Comparison of ENCODE assay signal across 21 cellular contexts in the genomic region with DNA sequence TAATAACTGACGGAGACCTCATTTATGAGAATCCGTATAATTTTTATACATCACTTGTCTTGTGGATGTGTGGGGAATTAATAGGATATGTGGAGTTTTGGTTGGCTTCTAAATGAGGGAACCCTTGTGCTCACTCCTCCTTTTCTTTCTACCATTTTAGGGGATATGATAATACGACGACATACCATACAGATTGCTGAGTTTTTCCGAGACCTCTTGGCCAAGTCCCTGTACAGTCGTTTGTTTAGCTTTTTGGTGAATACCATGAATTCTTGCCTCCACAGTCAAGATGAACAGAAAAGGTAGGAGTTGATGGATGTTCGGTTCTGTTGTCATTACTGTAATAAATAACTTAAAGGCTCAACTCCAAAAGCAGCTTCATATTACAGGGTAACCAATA.
"Had no signal": no experiment of that assay in that cellular context is flagged by ENCODE, and none has a peak within 500 bp of the region (broad histone marks: within the 10 kb centered on the region; RNA-seq: fewer than 3 reads in every experiment).

No MANE protein-coding gene starts in this region.

- H3K27me3 ChIP-seq: esophagus squamous epithelium, neutrophil, spleen, tibial artery, upper lobe of left lung, uterus had no signal

- H3K4me1 Mint-ChIP-seq: immature natural killer cell; naive thymus-derived CD8-positive, alpha-beta T cell; stimulated activated memory B cell treated with anti-CD40 and anti-IgM and Interleukin-4, amounts not matched to agents 10 μg/mL and 1 μg/mL and 100 μg/mL, for 72 hours had no signal

- H3K27me3 Mint-ChIP-seq: dendritic cell treated with granulocyte-macrophage colony-stimulating factor and Interleukin-4, amounts not matched to agents 40 ng/mL and 50 ng/mL, for 4 days; effector memory CD8-positive, alpha-beta T cell; stimulated activated memory B cell treated with anti-CD40 and anti-IgM and Interleukin-4, amounts not matched to agents 10 μg/mL and 1 μg/mL and 100 μg/mL, for 72 hours; stimulated activated naive CD8-positive, alpha-beta T cell treated with anti-CD3 and anti-CD28 coated beads, Interleukin-15, Interleukin-2, amounts not matched to agents 100 ng/mL and 50 ng/mL, for 24 hours had no signal

- H3K9me3 Mint-ChIP-seq: dendritic cell treated with granulocyte-macrophage colony-stimulating factor and Interleukin-4, amounts not matched to agents 40 ng/mL and 50 ng/mL, for 4 days; effector memory CD8-positive, alpha-beta T cell; immature natural killer cell; naive thymus-derived CD8-positive, alpha-beta T cell; stimulated activated memory B cell treated with anti-CD40 and anti-IgM and Interleukin-4, amounts not matched to agents 10 μg/mL and 1 μg/mL and 100 μg/mL, for 72 hours; stimulated activated naive CD8-positive, alpha-beta T cell treated with anti-CD3 and anti-CD28 coated beads, Interleukin-15, Interleukin-2, amounts not matched to agents 100 ng/mL and 50 ng/mL, for 24 hours had no signal

- H3K4me3 Mint-ChIP-seq: dendritic cell treated with granulocyte-macrophage colony-stimulating factor and Interleukin-4, amounts not matched to agents 40 ng/mL and 50 ng/mL, for 4 days; effector memory CD8-positive, alpha-beta T cell; immature natural killer cell; naive thymus-derived CD8-positive, alpha-beta T cell; stimulated activated memory B cell treated with anti-CD40 and anti-IgM and Interleukin-4, amounts not matched to agents 10 μg/mL and 1 μg/mL and 100 μg/mL, for 72 hours; stimulated activated naive CD8-positive, alpha-beta T cell treated with anti-CD3 and anti-CD28 coated beads, Interleukin-15, Interleukin-2, amounts not matched to agents 100 ng/mL and 50 ng/mL, for 24 hours had no signal

- H3K36me3 ChIP-seq: esophagus squamous epithelium, neutrophil, spleen, tibial artery, upper lobe of left lung, uterus had no signal

- H3K4me1 ChIP-seq: esophagus squamous epithelium, upper lobe of left lung, uterus had no signal

- H3K4me3 ChIP-seq: esophagus squamous epithelium, lung, spleen, tibial artery, upper lobe of left lung, uterus had no signal

- H3K27ac Mint-ChIP-seq: dendritic cell treated with granulocyte-macrophage colony-stimulating factor and Interleukin-4, amounts not matched to agents 40 ng/mL and 50 ng/mL, for 4 days; effector memory CD8-positive, alpha-beta T cell; immature natural killer cell; naive thymus-derived CD8-positive, alpha-beta T cell; stimulated activated memory B cell treated with anti-CD40 and anti-IgM and Interleukin-4, amounts not matched to agents 10 μg/mL and 1 μg/mL and 100 μg/mL, for 72 hours; stimulated activated naive CD8-positive, alpha-beta T cell treated with anti-CD3 and anti-CD28 coated beads, Interleukin-15, Interleukin-2, amounts not matched to agents 100 ng/mL and 50 ng/mL, for 24 hours had no signal

- DNase-seq: effector memory CD8-positive, alpha-beta T cell; esophagus squamous epithelium; immature natural killer cell; left colon; left ventricle myocardium superior; mesendoderm; naive thymus-derived CD8-positive, alpha-beta T cell; posterior cingulate gyrus; spleen; stimulated activated CD4-positive, alpha-beta T cell treated with anti-CD3 and anti-CD28 coated beads, Interleukin-15, amount 100 ng/mL, for 24 hours; stimulated activated CD4-positive, alpha-beta T cell treated with anti-CD3 and anti-CD28 coated beads, Interleukin-1b, Interleukin-23, amount 100 ng/mL, for 48 hours; stimulated activated CD4-positive, alpha-beta T cell treated with anti-CD3 and anti-CD28 coated beads, Interleukin-4, amount 100 ng/mL, for 24 hours; tibial artery; upper lobe of left lung; uterus had no signal

- H3K27ac ChIP-seq: esophagus squamous epithelium, neutrophil, spleen, tibial artery, upper lobe of left lung, uterus had no signal

- H3K36me3 Mint-ChIP-seq: immature natural killer cell; naive thymus-derived CD8-positive, alpha-beta T cell; stimulated activated memory B cell treated with anti-CD40 and anti-IgM and Interleukin-4, amounts not matched to agents 10 μg/mL and 1 μg/mL and 100 μg/mL, for 72 hours had no signal

- ATAC-seq: effector memory CD8-positive, alpha-beta T cell; left colon; left ventricle myocardium superior; naive thymus-derived CD8-positive, alpha-beta T cell; sciatic nerve; stimulated activated memory B cell treated with anti-CD40 and anti-IgM and Interleukin-4, amounts not matched to agents 10 μg/mL and 1 μg/mL and 100 μg/mL, for 72 hours had no signal

- H3K9me3 ChIP-seq: esophagus squamous epithelium, neutrophil, spleen, tibial artery, upper lobe of left lung, uterus had no signal
